ENCODE assay signal across 19 cellular contexts in genomic region chr16:69345923-69346322, GRCh38. TPM values are rescaled to one million over a fixed set of nuclear protein-coding genes. Genes with fewer than 3 reads are reported as not detected.
DNase-seq lines count a peak whose midpoint lies in the region; ATAC-seq and TF ChIP-seq lines count a peak whose summit lies in the region.
"Had no signal": no experiment of that assay in that cellular context is flagged by ENCODE, and none has a peak within 500 bp of the region (broad histone marks: within the 10 kb centered on the region; RNA-seq: fewer than 3 reads in every experiment).

No MANE protein-coding gene starts in this region.

- H3K36me3 ChIP-seq in DOHH2 (ENCODE audit: control insufficient read depth, low read length) = peaks cover 51% of the 10 kb centered on the region

- H3K36me3 Mint-ChIP-seq in CD14-positive monocyte = peaks cover 34 to 41% of the 10 kb centered on the region in 2 donors
- H3K36me3 Mint-ChIP-seq in activated T-helper 17 cell treated with anti-CD3 and anti-CD28 coated beads, Interleukin-2, amount 50 U/mL, for 72 hours (ENCODE audit: low read depth) = peaks cover 67% of the 10 kb centered on the region

- H3K27ac ChIP-seq in DOHH2 (ENCODE audit: low read depth, low read length) = peak overlapping the region; percentile 42
- H3K27ac ChIP-seq: HL-60, tibial nerve, WERI-Rb-1 had no signal

- H3K4me3 ChIP-seq in DOHH2 (ENCODE audit: low read length) = no peak overlapping the region
- H3K4me3 ChIP-seq: tibial nerve had no signal

- H3F3A ChIP-seq in DOHH2 (ENCODE audit: control insufficient read depth, insufficient read depth) = peaks cover 23% of the 10 kb centered on the region

- no peaks in the 10 kb centered on the region for H3K27me3 ChIP-seq in DOHH2 (ENCODE audit: control insufficient read depth, low read length)
- H3K27me3 ChIP-seq: BE2C, tibial nerve had no signal

- H3K79me2 ChIP-seq in DOHH2 (ENCODE audit: control insufficient read depth, low read length) = peaks cover 24% of the 10 kb centered on the region

- peaks cover 28% of the 10 kb centered on the region for H3K4me1 ChIP-seq in DOHH2 (ENCODE audit: control insufficient read depth, low read length)

- no peaks in the 10 kb centered on the region for H3K9me3 Mint-ChIP-seq in CD14-positive monocyte
- H3K9me3 Mint-ChIP-seq in activated T-helper 17 cell treated with anti-CD3 and anti-CD28 coated beads, Interleukin-2, amount 50 U/mL, for 72 hours = no peaks in the 10 kb centered on the region

- intact Hi-C loops in CD14-positive monocyte (cut with micrococcal nuclease) = no loop called here

- H3K4me2 ChIP-seq in DOHH2 (ENCODE audit: low read length) = peak overlapping the region; percentile 14; the same call in 1 of the 2 replicates

- H4K20me1 ChIP-seq in DOHH2 (ENCODE audit: control insufficient read depth, insufficient read depth, low read depth, low read length) = no peaks in the 10 kb centered on the region; the same call in 1 of the 2 replicates

- ATAC-seq in activated T-helper 17 cell treated with anti-CD3 and anti-CD28 coated beads, Interleukin-2, amount 50 U/mL, for 72 hours (replicated peaks) = peak; percentile 43
- ATAC-seq in GM18511 (IDR thresholded peaks at IDR 0.05; ENCODE audit: unreplicated experiment) = no peak
- ATAC-seq: left ventricle myocardium superior had no signal

- TF ChIP-seq CTCF in CD14-positive monocyte (IDR thresholded peaks at IDR 0.05) (no peak), DOHH2 (IDR thresholded peaks at IDR 0.05; ENCODE audit: low read depth, low read length, poor library complexity, severe bottlenecking) (no peak)

- no peaks in the 10 kb centered on the region for H3K27me3 Mint-ChIP-seq in CD14-positive monocyte (ENCODE audit: low read depth in 3 of 3)
- no peaks in the 10 kb centered on the region for H3K27me3 Mint-ChIP-seq in activated T-helper 17 cell treated with anti-CD3 and anti-CD28 coated beads, Interleukin-2, amount 50 U/mL, for 72 hours

- H3K27ac Mint-ChIP-seq in CD14-positive monocyte = peak overlapping the region; percentile 36 to 89 (median 80)
- peak overlapping the region; percentile 52 for H3K27ac Mint-ChIP-seq in activated T-helper 17 cell treated with anti-CD3 and anti-CD28 coated beads, Interleukin-2, amount 50 U/mL, for 72 hours

- H3K4me3 Mint-ChIP-seq in CD14-positive monocyte = no peak overlapping the region
- H3K4me3 Mint-ChIP-seq in activated T-helper 17 cell treated with anti-CD3 and anti-CD28 coated beads, Interleukin-2, amount 50 U/mL, for 72 hours = no peak overlapping the region

- DNase-seq in CD14-positive monocyte (ENCODE audit: low spot score) (no peak), dedifferentiated amniotic fluid mesenchymal stem cell (ENCODE audit: extremely low spot score) (no peak), NCI-H1092 treated with DMSO at 0.1 percent for 48 hours (lab: John Stamatoyannopoulos, UW) (no peak)
- DNase-seq: activated gamma-delta T cell treated with Interleukin-2 at 50 U/mL for 16 hours, anterior cingulate cortex, BE2C, left ventricle myocardium superior, NCI-H1092, NCI-H2107, NCI-H524, retina, SHP77, T-helper 1 cell, WERI-Rb-1 had no signal

- no peaks in the 10 kb centered on the region for H3K9me3 ChIP-seq in DOHH2 (ENCODE audit: control insufficient read depth, insufficient read depth, low read length)
- H3K9me3 ChIP-seq: BE2C, tibial nerve had no signal

- no peaks in the 10 kb centered on the region for H3K9me2 ChIP-seq in DOHH2 (replicated peaks; ENCODE audit: control insufficient read depth, low read length)

- peaks cover 20% of the 10 kb centered on the region for H3K4me1 Mint-ChIP-seq in CD14-positive monocyte
- H3K4me1 Mint-ChIP-seq in activated T-helper 17 cell treated with anti-CD3 and anti-CD28 coated beads, Interleukin-2, amount 50 U/mL, for 72 hours = peaks cover 12% of the 10 kb centered on the region

RNA-seq across cellular contexts. Expression of gene TMED6, which starts 5.7 kb away (rescaled TPM):
- polyA plus RNA-seq in CD14-positive monocyte = not detected
- total RNA-seq in activated T-helper 17 cell treated with anti-CD3 and anti-CD28 coated beads, Interleukin-2, amount 50 U/mL, for 72 hours = 1 to 10 TPM; 2.0 to 4.0 TPM
- total RNA-seq: left ventricle myocardium superior, tibial nerve had no signal

RNA-seq across cellular contexts. Expression of gene NIP7, which starts 6.4 kb away (rescaled TPM):
- 10 to 100 TPM; 14.2 to 16.4 TPM for polyA plus RNA-seq in CD14-positive monocyte
- total RNA-seq in activated T-helper 17 cell treated with anti-CD3 and anti-CD28 coated beads, Interleukin-2, amount 50 U/mL, for 72 hours = 10 to 100 TPM; 26.3 to 34.0 TPM

RNA-seq across cellular contexts. Expression of gene COG8, which starts 6.6 kb away (rescaled TPM):
- 10 to 100 TPM; 21.6 to 24.1 TPM for polyA plus RNA-seq in CD14-positive monocyte
- 10 to 100 TPM; 29.7 to 34.2 TPM for total RNA-seq in activated T-helper 17 cell treated with anti-CD3 and anti-CD28 coated beads, Interleukin-2, amount 50 U/mL, for 72 hours

RNA-seq across cellular contexts. Expression of gene PDF, which starts 15.5 kb away (rescaled TPM):
- 1 to 10 TPM; 4.2 to 7.2 TPM for polyA plus RNA-seq in CD14-positive monocyte
- 10 to 100 TPM in 1 of 2 donors, 1 to 10 TPM in 1; 8.4 to 20.6 TPM for total RNA-seq in activated T-helper 17 cell treated with anti-CD3 and anti-CD28 coated beads, Interleukin-2, amount 50 U/mL, for 72 hours

RNA-seq across cellular contexts. Expression of gene VPS4A, which starts 34.8 kb away (rescaled TPM):
- 10 to 100 TPM; 18.2 to 21.8 TPM for polyA plus RNA-seq in CD14-positive monocyte
- 10 to 100 TPM; 20.7 to 26.9 TPM for total RNA-seq in activated T-helper 17 cell treated with anti-CD3 and anti-CD28 coated beads, Interleukin-2, amount 50 U/mL, for 72 hours
